ENCODE assay signal across 17 cellular contexts in the genomic region with DNA sequence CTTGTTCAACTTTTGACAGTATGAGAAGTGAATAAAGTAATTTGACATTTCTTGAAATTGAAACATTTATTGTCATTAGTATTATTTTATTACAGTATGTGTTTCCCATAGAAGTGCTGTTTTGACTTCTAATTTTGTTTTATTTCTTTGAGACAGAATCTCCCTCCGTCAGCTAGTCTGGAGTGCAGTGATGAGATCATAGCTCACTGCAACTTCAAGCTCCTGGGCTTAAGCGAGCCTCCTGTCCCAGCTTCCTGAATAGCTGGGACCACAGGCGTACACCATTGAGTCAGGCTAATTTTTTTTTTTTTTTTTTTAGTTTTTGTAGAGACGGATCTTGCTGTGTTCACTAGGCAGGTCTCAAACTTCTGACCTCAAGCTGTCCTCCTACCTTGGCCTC. TPM values are rescaled to one million over a fixed set of nuclear protein-coding genes. Genes with fewer than 3 reads are reported as not detected.
A peak's percentile ranks its signal among the peaks of the same experiment; 100 is the strongest.
DNase-seq lines count a peak whose midpoint lies in the region; ATAC-seq and TF ChIP-seq lines count a peak whose summit lies in the region.
"Had no signal": no experiment of that assay in that cellular context is flagged by ENCODE, and none has a peak within 500 bp of the region (broad histone marks: within the 10 kb centered on the region; RNA-seq: fewer than 3 reads in every experiment).

No MANE protein-coding gene starts in this region.

- H3K9me3 ChIP-seq in OCI-LY1 (ENCODE audit: low read length) (no peaks in the 10 kb centered on the region), psoas muscle (no peaks in the 10 kb centered on the region)
- H3K9me3 ChIP-seq: SJCRH30, vagina had no signal

- 25 to 63% (median 39%) methylated on average over 4 of the region's 4 CpGs for WGBS in psoas muscle, 3 donors

- H3F3A ChIP-seq in OCI-LY1 (ENCODE audit: insufficient read depth, low read length), result peaks cover 10% of the 10 kb centered on the region; the same call in 1 of the 2 replicates

- peak; percentile 21 for DNase-seq in activated CD8-positive, alpha-beta memory T cell treated with anti-CD3 and anti-CD28 coated beads for 24 hours
- DNase-seq in activated CD8-positive, alpha-beta memory T cell treated with anti-CD3 and anti-CD28 coated beads, Interleukin-2, amount 50 U/mL, for 4 hours, result no peak
- DNase-seq in fibroblast of mammary gland (ENCODE audit: low read depth) (peak; percentile 80), psoas muscle (no peak), C1 segment of cervical spinal cord (lab: John Stamatoyannopoulos, UW) (no peak)
- DNase-seq: activated CD4-positive, alpha-beta T cell treated with anti-CD3 and anti-CD28 coated beads for 1 hour; DND-41; NCI-H1436; NCI-H748 treated with DMSO at 0.1 percent for 48 hours; SJCRH30; stimulated activated CD4-positive, alpha-beta T cell treated with anti-CD3 and anti-CD28 coated beads, Interleukin-15, amount 100 ng/mL, for 24 hours had no signal

- H3K79me2 ChIP-seq in OCI-LY1 (ENCODE audit: insufficient read depth, low read length), result peaks cover 69% of the 10 kb centered on the region

- intact Hi-C loops in psoas muscle (cut with DNase I), result no loop called here

- H3K4me1 ChIP-seq in OCI-LY1 (ENCODE audit: insufficient read depth, low read length, severe bottlenecking) (peaks cover 73% of the 10 kb centered on the region), psoas muscle (peaks cover 86% of the 10 kb centered on the region)
- H3K4me1 ChIP-seq: SJCRH30 had no signal

- no peak overlapping the region for H2AFZ ChIP-seq in OCI-LY1 (ENCODE audit: low read length)

- peak overlapping the region; percentile 17; the same call in 1 of the 2 replicates for H3K9ac ChIP-seq in OCI-LY1 (ENCODE audit: low read length)

- H3K4me3 ChIP-seq in OCI-LY1 (ENCODE audit: low read depth, low read length, poor library complexity, severe bottlenecking), result no peak overlapping the region
- no peak overlapping the region for H3K4me3 ChIP-seq in fibroblast of mammary gland (ENCODE audit: control insufficient read depth, low read depth, low read length)
- no peak overlapping the region for H3K4me3 ChIP-seq in psoas muscle
- H3K4me3 ChIP-seq: coronary artery, SJCRH30, vagina had no signal

- H3K4me2 ChIP-seq in OCI-LY1 (ENCODE audit: low read length), result peak overlapping the region; percentile 31; the same call in 1 of the 2 replicates

- ATAC-seq in psoas muscle (peak in 2 of 4 donors; percentile 38 to 39), HG02938 (IDR thresholded peaks at IDR 0.05; ENCODE audit: unreplicated experiment) (no peak)
- no peak for ATAC-seq in activated CD4-positive, CD25-positive, alpha-beta regulatory T cell treated with anti-CD3 and anti-CD28 coated beads, Interleukin-2, amount 50 U/mL, for 24 hours
- ATAC-seq: activated T-helper 17 cell treated with anti-CD3 and anti-CD28 coated beads, Interleukin-2, amount 50 U/mL, for 72 hours had no signal

- H3K27me3 ChIP-seq in OCI-LY1 (ENCODE audit: insufficient read depth, low read length) (no peaks in the 10 kb centered on the region), psoas muscle (ENCODE audit: insufficient read depth in 3 of 3, low read length in 2 of 3) (no peaks in the 10 kb centered on the region)
- H3K27me3 ChIP-seq: SJCRH30, vagina had no signal

- H3K9me2 ChIP-seq in OCI-LY1 (ENCODE audit: low read depth, low read length), result no peaks in the 10 kb centered on the region

- TF ChIP-seq CTCF in OCI-LY1 (IDR thresholded peaks at IDR 0.05; ENCODE audit: low read length) (no peak), fibroblast of mammary gland (conservative IDR thresholded peaks at IDR 0.05; ENCODE audit: control insufficient read depth, insufficient read depth, low read depth, low read length) (no peak), psoas muscle (IDR thresholded peaks at IDR 0.05) (no peak)

- peaks cover 27% of the 10 kb centered on the region for H3K36me3 ChIP-seq in OCI-LY1 (ENCODE audit: insufficient read depth, low read length)
- peaks cover 0 to 8% of the 10 kb centered on the region in 2 donors for H3K36me3 ChIP-seq in psoas muscle (ENCODE audit: insufficient read depth in 1 of 2, low read depth in 1 of 2)
- H3K36me3 ChIP-seq: vagina had no signal

- H4K20me1 ChIP-seq in OCI-LY1 (ENCODE audit: insufficient read depth, low read length), result no peaks in the 10 kb centered on the region

- peak overlapping the region; percentile 93 for H3K27ac ChIP-seq in OCI-LY1 (ENCODE audit: low read depth, low read length, poor library complexity, severe bottlenecking)
- peak overlapping the region; percentile 79 for H3K27ac ChIP-seq in psoas muscle
- H3K27ac ChIP-seq: SJCRH30, vagina had no signal

RNA-seq across cellular contexts. Expression of gene THRAP3, which starts 29.2 kb away (rescaled TPM):
- total RNA-seq in psoas muscle, result 100 to 1,000 TPM in 3 of 4 donors, 10 to 100 TPM in 1; 96.6 to 159 (median 124) TPM
- polyA plus RNA-seq in psoas muscle, result 10 to 100 TPM; 45.8 to 92.9 (median 80.3) TPM

RNA-seq across cellular contexts. Expression of gene SH3D21, which starts 52.7 kb away (rescaled TPM):
- 1 to 10 TPM in 1 of 4 donors, under 1 TPM in 3; 0.69 to 1.1 (median 0.96) TPM for total RNA-seq in psoas muscle
- under 1 TPM; 0.36 to 0.88 (median 0.37) TPM for polyA plus RNA-seq in psoas muscle

Comparison
In these comparisons a context has a peak if more than half of its experiments do, and no peak if none do; other contexts are left out.
1. DNase-seq: peak in activated CD8-positive, alpha-beta memory T cell treated with anti-CD3 and anti-CD28 coated beads for 24 hours (single experiment) and fibroblast of mammary gland (single experiment); none in activated CD8-positive, alpha-beta memory T cell treated with anti-CD3 and anti-CD28 coated beads, Interleukin-2, amount 50 U/mL, for 4 hours (single experiment), psoas muscle (0 of 2) and C1 segment of cervical spinal cord (0 of 14).